ENCODE assay signal across 11 cellular contexts in the genomic region with DNA sequence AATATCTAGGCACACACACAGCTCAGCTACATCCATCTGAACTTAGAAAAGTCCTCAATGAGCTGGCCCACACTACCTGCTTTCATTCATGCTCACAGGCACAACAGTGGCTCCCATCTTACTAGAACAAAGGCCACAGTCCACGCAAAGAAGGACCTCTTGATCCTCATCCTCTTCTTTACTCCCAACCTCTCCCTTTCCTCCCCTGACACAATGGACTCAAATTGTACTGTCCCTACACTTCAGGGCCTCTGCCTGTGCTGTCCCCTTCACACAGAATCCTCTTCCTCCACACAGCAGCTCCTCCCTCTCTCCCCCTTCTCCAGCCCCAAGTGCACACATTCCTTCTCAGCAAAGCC. TPM values are rescaled to one million over a fixed set of nuclear protein-coding genes. Genes with fewer than 3 reads are reported as not detected.
DNase-seq lines count a peak whose midpoint lies in the region; ATAC-seq and TF ChIP-seq lines count a peak whose summit lies in the region.
"Had no signal": no experiment of that assay in that cellular context is flagged by ENCODE, and none has a peak within 500 bp of the region (broad histone marks: within the 10 kb centered on the region; RNA-seq: fewer than 3 reads in every experiment).

No MANE protein-coding gene starts in this region.

- H3K27ac ChIP-seq in lower lobe of right lung (peak overlapping the region; percentile 73), stomach smooth muscle (ENCODE audit: low read length) (peak overlapping the region; percentile 31)

- peak overlapping the region; percentile 57 for H3K4me3 Mint-ChIP-seq in activated CD4-positive, alpha-beta T cell treated with anti-CD3 and anti-CD28 coated beads, Interleukin-2, amount 10 ng/mL, durations not matched to agents 7 days and 5 days
- H3K4me3 Mint-ChIP-seq in activated CD8-positive, alpha-beta T cell treated with anti-CD3 and anti-CD28 coated beads, Interleukin-2, amount 10 ng/mL, durations not matched to agents 7 days and 5 days = no peak overlapping the region
- H3K4me3 Mint-ChIP-seq: central memory CD8-positive, alpha-beta T cell had no signal

- H3K27ac Mint-ChIP-seq in activated CD4-positive, alpha-beta T cell treated with anti-CD3 and anti-CD28 coated beads, Interleukin-2, amount 10 ng/mL, durations not matched to agents 7 days and 5 days = peak overlapping the region; percentile 77
- H3K27ac Mint-ChIP-seq in activated CD8-positive, alpha-beta T cell treated with anti-CD3 and anti-CD28 coated beads, Interleukin-2, amount 10 ng/mL, durations not matched to agents 7 days and 5 days = peak overlapping the region; percentile 71

- H3K27me3 ChIP-seq in lower lobe of right lung (ENCODE audit: low read depth) (no peaks in the 10 kb centered on the region), stomach smooth muscle (ENCODE audit: control insufficient read depth in 1 of 2, insufficient read depth in 2 of 2, low read length in 2 of 2) (no peaks in the 10 kb centered on the region)

- no peaks in the 10 kb centered on the region for H3K9me3 Mint-ChIP-seq in activated CD4-positive, alpha-beta T cell treated with anti-CD3 and anti-CD28 coated beads, Interleukin-2, amount 10 ng/mL, durations not matched to agents 7 days and 5 days
- no peaks in the 10 kb centered on the region for H3K9me3 Mint-ChIP-seq in activated CD8-positive, alpha-beta T cell treated with anti-CD3 and anti-CD28 coated beads, Interleukin-2, amount 10 ng/mL, durations not matched to agents 7 days and 5 days (ENCODE audit: insufficient read depth)
- H3K9me3 Mint-ChIP-seq: central memory CD8-positive, alpha-beta T cell had no signal

- H3K9me3 ChIP-seq in lower lobe of right lung = no peaks in the 10 kb centered on the region
- no peaks in the 10 kb centered on the region for H3K9me3 ChIP-seq in stomach smooth muscle (ENCODE audit: control insufficient read depth in 2 of 2, low read length in 2 of 2)

- peaks cover 85% of the 10 kb centered on the region for H3K4me1 Mint-ChIP-seq in activated CD4-positive, alpha-beta T cell treated with anti-CD3 and anti-CD28 coated beads, Interleukin-2, amount 10 ng/mL, durations not matched to agents 7 days and 5 days
- H3K4me1 Mint-ChIP-seq in activated CD8-positive, alpha-beta T cell treated with anti-CD3 and anti-CD28 coated beads, Interleukin-2, amount 10 ng/mL, durations not matched to agents 7 days and 5 days (ENCODE audit: low read depth) = peaks cover 80% of the 10 kb centered on the region

- H3K4me1 ChIP-seq in lower lobe of right lung (peaks cover 48% of the 10 kb centered on the region), stomach smooth muscle (ENCODE audit: control insufficient read depth, insufficient read depth, low read length) (peaks cover 27% of the 10 kb centered on the region)

- peaks cover 5% of the 10 kb centered on the region for H3K36me3 Mint-ChIP-seq in activated CD4-positive, alpha-beta T cell treated with anti-CD3 and anti-CD28 coated beads, Interleukin-2, amount 10 ng/mL, durations not matched to agents 7 days and 5 days (ENCODE audit: low read depth)
- H3K36me3 Mint-ChIP-seq in activated CD8-positive, alpha-beta T cell treated with anti-CD3 and anti-CD28 coated beads, Interleukin-2, amount 10 ng/mL, durations not matched to agents 7 days and 5 days (ENCODE audit: low read depth) = no peaks in the 10 kb centered on the region

- ATAC-seq in activated CD8-positive, alpha-beta T cell treated with anti-CD3 and anti-CD28 coated beads, Interleukin-2, amount 10 ng/mL, durations not matched to agents 7 days and 5 days = peak; percentile 18
- no peak for ATAC-seq in lower lobe of right lung
- ATAC-seq in HG02885 (IDR thresholded peaks at IDR 0.05; ENCODE audit: poor library complexity, unreplicated experiment) = no peak

- CTCF ChIA-PET in activated CD4-positive, alpha-beta T cell treated with anti-CD3 and anti-CD28 coated beads, Interleukin-2, amount 10 ng/mL, durations not matched to agents 7 days and 5 days (lab: Charles Lee) = interaction anchor here (0.8 to 1.8 kb wide), 3 partner anchors 8 to 12 kb away, joined by 4 to 5 read pairs (median 4); no protein-coding TSS in a partner anchor
- CTCF ChIA-PET in activated CD8-positive, alpha-beta T cell treated with anti-CD3 and anti-CD28 coated beads, Interleukin-2, amount 10 ng/mL, durations not matched to agents 7 days and 5 days (lab: Charles Lee) = interaction anchor here (0.8 to 2.9 kb wide), 2 partner anchors 12 to 71 kb away, joined by 3 to 16 read pairs; a partner anchor contains a TSS

- no peaks in the 10 kb centered on the region for H3K27me3 Mint-ChIP-seq in activated CD4-positive, alpha-beta T cell treated with anti-CD3 and anti-CD28 coated beads, Interleukin-2, amount 10 ng/mL, durations not matched to agents 7 days and 5 days
- no peaks in the 10 kb centered on the region for H3K27me3 Mint-ChIP-seq in activated CD8-positive, alpha-beta T cell treated with anti-CD3 and anti-CD28 coated beads, Interleukin-2, amount 10 ng/mL, durations not matched to agents 7 days and 5 days (ENCODE audit: low read depth)

- H3K4me3 ChIP-seq in lower lobe of right lung = no peak overlapping the region
- no peak overlapping the region for H3K4me3 ChIP-seq in stomach smooth muscle (ENCODE audit: low read length in 2 of 2)

- POLR2A ChIA-PET in activated CD4-positive, alpha-beta T cell treated with anti-CD3 and anti-CD28 coated beads, Interleukin-2, amount 10 ng/mL, durations not matched to agents 7 days and 5 days (lab: Charles Lee) = interaction anchor here (0.6 kb wide), 1 partner anchor 1485 kb away, joined by 13 read pairs; no protein-coding TSS in a partner anchor
- POLR2A ChIA-PET in activated CD8-positive, alpha-beta T cell treated with anti-CD3 and anti-CD28 coated beads, Interleukin-2, amount 10 ng/mL, durations not matched to agents 7 days and 5 days (lab: Charles Lee) = interaction anchor here (2.5 kb wide), 1 partner anchor 11 kb away, joined by 7 read pairs; no protein-coding TSS in a partner anchor

- no peak for DNase-seq in activated CD4-positive, alpha-beta T cell treated with anti-CD3 and anti-CD28 coated beads, Interleukin-2, amount 10 ng/mL, durations not matched to agents 7 days and 5 days
- DNase-seq in activated CD4-positive, alpha-beta T cell treated with anti-CD3 and anti-CD28 coated beads, Interleukin-2, amount 50 U/mL, for 1 hour = no peak
- DNase-seq in activated CD8-positive, alpha-beta T cell treated with anti-CD3 and anti-CD28 coated beads, Interleukin-2, amount 10 ng/mL, durations not matched to agents 7 days and 5 days = no peak
- DNase-seq in lower lobe of right lung = no peak
- DNase-seq in SK-N-DZ (ENCODE audit: low spot score) = no peak
- no peak for DNase-seq in middle frontal gyrus (ENCODE audit: extremely low spot score, low spot score)
- DNase-seq: activated CD8-positive, alpha-beta memory T cell treated with anti-CD3 and anti-CD28 coated beads, Interleukin-2, amount 50 U/mL, for 48 hours; NCI-H1417 treated with DMSO at 0.1 percent for 48 hours had no signal

- H3K9ac ChIP-seq in stomach smooth muscle (ENCODE audit: low read length in 2 of 2) = no peak overlapping the region

- no peaks in the 10 kb centered on the region for H3K36me3 ChIP-seq in lower lobe of right lung
- no peaks in the 10 kb centered on the region for H3K36me3 ChIP-seq in stomach smooth muscle (ENCODE audit: control insufficient read depth in 2 of 2, insufficient read depth in 2 of 2, low read length in 2 of 2)

- intact Hi-C loops in lower lobe of right lung (cut with DNase I) = no loop called here

- no peak for TF ChIP-seq CTCF in lower lobe of right lung (IDR thresholded peaks at IDR 0.05)

RNA-seq across cellular contexts. Expression of a gene that starts 12.7 kb away (rescaled TPM):
- 10 to 100 TPM; 35.4 to 41.9 TPM for total RNA-seq in activated CD4-positive, alpha-beta T cell treated with anti-CD3 and anti-CD28 coated beads, Interleukin-2, amount 10 ng/mL, durations not matched to agents 7 days and 5 days
- total RNA-seq in activated CD8-positive, alpha-beta T cell treated with anti-CD3 and anti-CD28 coated beads, Interleukin-2, amount 10 ng/mL, durations not matched to agents 7 days and 5 days = 10 to 100 TPM; 17.7 to 18.0 TPM
- total RNA-seq in lower lobe of right lung = 73.5 TPM
- polyA plus RNA-seq in SK-N-DZ (2014; cell fraction: cytosol; rRNA removed) = 37.0 and 40.2 TPM in 2 replicates
- 9.9 and 11.0 TPM in 2 replicates for polyA plus RNA-seq in SK-N-DZ (2014; cell fraction: nucleus; rRNA removed)
